ENCODE assay signal across 24 cellular contexts in the genomic region with DNA sequence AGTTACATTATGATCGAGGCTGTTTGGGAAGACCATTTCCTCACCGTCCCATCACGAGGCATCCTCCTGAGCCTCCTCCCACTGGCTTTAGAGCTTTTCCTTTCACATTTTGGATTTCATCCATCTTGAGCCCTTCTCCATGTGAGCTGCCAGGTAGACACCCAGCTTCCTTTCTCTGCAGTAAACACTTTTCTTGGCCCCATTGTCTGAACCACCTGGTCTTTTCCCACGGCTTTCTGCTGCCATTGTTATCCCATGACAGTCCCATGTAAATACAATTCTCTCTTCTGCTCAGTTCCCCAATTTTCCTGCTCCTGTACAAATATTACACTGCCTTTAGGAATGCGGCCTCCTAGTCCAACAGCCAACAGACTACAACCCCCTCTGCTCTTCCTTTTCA. TPM values are rescaled to one million over a fixed set of nuclear protein-coding genes. Genes with fewer than 3 reads are reported as not detected.
DNase-seq lines count a peak whose midpoint lies in the region; ATAC-seq, FAIRE-seq and TF ChIP-seq lines count a peak whose summit lies in the region.
"Had no signal": no experiment of that assay in that cellular context is flagged by ENCODE, and none has a peak within 500 bp of the region (broad histone marks: within the 10 kb centered on the region; RNA-seq: fewer than 3 reads in every experiment).

No MANE protein-coding gene starts in this region.

- in situ Hi-C loops in HepG2 (cut with HindIII; ENCODE audit: extremely low pct_ligation_motif_present, low pct_unique_long_range_greater_than_20kb), result no loop called here

- no peak for ATAC-seq in heart right ventricle
- ATAC-seq in HepG2, result no peak
- ATAC-seq in GM21423 (IDR thresholded peaks at IDR 0.05; ENCODE audit: unreplicated experiment), result no peak
- no peak for ATAC-seq in GM21737 (IDR thresholded peaks at IDR 0.05; ENCODE audit: unreplicated experiment)

- H3K4me3 ChIP-seq in left ventricle myocardium inferior (no peak overlapping the region), heart right ventricle (no peak overlapping the region), HepG2 (replicated peaks in 1 of 3; ENCODE audit: insufficient read depth in 1 of 3, low read depth in 2 of 3, low read length in 3 of 3) (no peak overlapping the region)
- H3K4me3 ChIP-seq: GM23248 had no signal

- no peaks in the 10 kb centered on the region for H3K79me2 ChIP-seq in HepG2 (ENCODE audit: insufficient read depth, low read length)

- TF ChIP-seq POLR2A in HepG2 (IDR thresholded peaks at IDR 0.05; ENCODE audit: insufficient read depth in 1 of 2, low read depth in 2 of 2, low read length in 2 of 2), result no peak

- H2AFZ ChIP-seq in HepG2 (ENCODE audit: low read length), result no peak overlapping the region
- H2AFZ ChIP-seq: GM23248 had no signal

- no peaks in the 10 kb centered on the region for H3K36me3 ChIP-seq in left ventricle myocardium inferior
- no peaks in the 10 kb centered on the region for H3K36me3 ChIP-seq in heart right ventricle
- H3K36me3 ChIP-seq in HepG2 (replicated peaks in 1 of 2; ENCODE audit: control insufficient read depth in 1 of 2, insufficient read depth in 2 of 2, low read length in 2 of 2), result no peaks in the 10 kb centered on the region

- H3K9ac ChIP-seq in HepG2 (ENCODE audit: insufficient read depth, low read depth, low read length), result no peak overlapping the region
- H3K9ac ChIP-seq: GM23248 had no signal

- no peak for FAIRE-seq in HepG2 (lab: Jason Lieb, UNC)
- FAIRE-seq: D721Med, HTR-8/SVneo had no signal

- no peak for TF ChIP-seq RAD21 in HepG2 (CRISPR knock-in tag; IDR thresholded peaks at IDR 0.05)

- peaks cover 6% of the 10 kb centered on the region for H3K27me3 ChIP-seq in left ventricle myocardium inferior (ENCODE audit: low read depth)
- H3K27me3 ChIP-seq in heart right ventricle, result peaks cover 0 to 4% (median 0%) of the 10 kb centered on the region in 7 donors
- H3K27me3 ChIP-seq in HepG2 (ENCODE audit: control insufficient read depth in 1 of 2, insufficient read depth in 2 of 2, low read length in 2 of 2), result peaks cover 0 to 13% of the 10 kb centered on the region in 2 experiments; a peak in 1 of 5 replicates

- no peak for TF ChIP-seq EP300 in HepG2 (IDR thresholded peaks at IDR 0.05; ENCODE audit: low read depth in 2 of 2, low read length in 2 of 2)
- TF ChIP-seq EP300 in HepG2 (CRISPR knock-in tag; IDR thresholded peaks at IDR 0.05; ENCODE audit: borderline replicate concordance), result no peak

- TF ChIP-seq CTCF in left ventricle myocardium inferior (IDR thresholded peaks at IDR 0.05; ENCODE audit: borderline replicate concordance) (no peak), heart right ventricle (IDR thresholded peaks at IDR 0.05) (no peak), HepG2 (CRISPR knock-in tag; IDR thresholded peaks at IDR 0.05) (no peak)

- no peak for DNase-seq in left ventricle myocardium inferior
- DNase-seq in heart right ventricle, result no peak
- peak; percentile 40 for DNase-seq in NCI-H748 treated with DMSO at 0.1 percent for 48 hours (lab: John Stamatoyannopoulos, UW)
- DNase-seq in HepG2 (ENCODE audit: low spot score), result peak; percentile 6
- no peak for DNase-seq in HUDEP-2 (lab: John Stamatoyannopoulos, UW; ENCODE audit: unreplicated experiment in 76 of 76)
- no peak for DNase-seq in activated gamma-delta T cell treated with Interleukin-2 at 50 U/mL for 16 hours
- DNase-seq: ACHN; CD8-positive, alpha-beta memory T cell; DND-41; GDM1; GM23248; HCEC 1CT; Kasumi-1; MM.1S; NCI-H1694 treated with DMSO at 0.1 percent for 48 hours; NCI-H2171; NCI-H446; NCI-H526 treated with DMSO at 0.1 percent for 48 hours; SIG-M5; T-helper 1 cell had no signal

- H3K4me1 ChIP-seq in left ventricle myocardium inferior, result peaks cover 80% of the 10 kb centered on the region
- peaks cover 0 to 68% (median 11%) of the 10 kb centered on the region in 9 donors for H3K4me1 ChIP-seq in heart right ventricle
- H3K4me1 ChIP-seq in HepG2 (ENCODE audit: insufficient read depth, low read length), result no peaks in the 10 kb centered on the region

- CTCF ChIA-PET in HepG2 (lab: Yijun Ruan, JAX; ENCODE audit: low intra/inter-chr PET ratio, low total read pairs), result no interaction called here

- BruUV-seq in HepG2 (replicated peaks; lab: Mats Ljungman, UMichigan), result no TSS peak

- peak overlapping the region; percentile 38 for H3K27ac ChIP-seq in left ventricle myocardium inferior (replicated peaks)
- H3K27ac ChIP-seq in heart right ventricle, result peak overlapping the region in 4 of 10 donors; percentile 12 to 44 (median 24)
- H3K27ac ChIP-seq in HepG2 (ENCODE audit: extremely low read length, insufficient read depth, low read length), result no peak overlapping the region
- H3K27ac ChIP-seq: GM23248 had no signal

- WGBS in heart right ventricle, 2 donors, result 60 to 61% methylated on average over 5 of the region's 5 CpGs
- WGBS in HepG2 (ENCODE audit: low lambda C conversion rate), result 32% methylated on average over 5 of the region's 5 CpGs

- no peaks in the 10 kb centered on the region for H4K20me1 ChIP-seq in HepG2 (ENCODE audit: insufficient read depth, low read length)

- no peak overlapping the region for H3K4me2 ChIP-seq in HepG2 (ENCODE audit: low read depth, low read length)

- POLR2A ChIA-PET in HepG2 (lab: Yijun Ruan, JAX), result no interaction called here

- H3K9me3 ChIP-seq in left ventricle myocardium inferior (replicated peaks), result peaks cover 5% of the 10 kb centered on the region
- H3K9me3 ChIP-seq in heart right ventricle, result peaks cover 0 to 6% (median 0%) of the 10 kb centered on the region in 11 donors
- H3K9me3 ChIP-seq in HepG2 (ENCODE audit: low read length), result no peaks in the 10 kb centered on the region

- intact Hi-C loops in left ventricle myocardium inferior (cut with micrococcal nuclease), result no loop called here
- intact Hi-C loops in heart right ventricle (cut with DNase I), result no loop called here
- intact Hi-C loops in HepG2 (cut with micrococcal nuclease; ENCODE audit: unreplicated experiment), result no loop called here

TF ChIP-seq in HepG2, 621 proteins besides CTCF, POLR2A, EP300 and RAD21 (continues in another document):
- TF ChIP-seq MTA1 (CRISPR knock-in tag; IDR thresholded peaks at IDR 0.05; ENCODE audit: borderline replicate concordance) (no peak), ZNF337 (CRISPR knock-in tag; IDR thresholded peaks at IDR 0.05; ENCODE audit: borderline replicate concordance, low read depth) (no peak), NCOA5 (CRISPR knock-in tag; IDR thresholded peaks at IDR 0.05) (no peak), ZNF557 (CRISPR knock-in tag; IDR thresholded peaks at IDR 0.05) (no peak), SMAD3 (CRISPR knock-in tag; IDR thresholded peaks at IDR 0.05) (no peak), GABPA (IDR thresholded peaks at IDR 0.05; ENCODE audit: low read depth, low read length) (no peak), GABPA (CRISPR knock-in tag; IDR thresholded peaks at IDR 0.05; ENCODE audit: low read depth) (no peak), ELF1 (CRISPR knock-in tag; IDR thresholded peaks at IDR 0.05) (no peak)

RNA-seq across cellular contexts. Expression of gene UBE2QL1, which starts 24.1 kb away (rescaled TPM):
- 25.5 TPM for total RNA-seq in left ventricle myocardium inferior
- 10 to 100 TPM; 13.0 to 26.3 (median 18.6) TPM for total RNA-seq in heart right ventricle
- 1 to 10 TPM; 8.9 to 9.8 TPM for polyA plus RNA-seq in heart right ventricle
- not detected in 2 replicates for total RNA-seq in HepG2 (2016; rRNA removed; fragmentation: Illumina TruSeq; extraction: Trizol)
- not detected in 2 replicates for total RNA-seq in HepG2 (2016; cell fraction: cytosol; rRNA removed; fragmentation: Illumina TruSeq; extraction: Trizol; ENCODE audit: low read depth)
- not detected in 2 replicates for total RNA-seq in HepG2 (2016; cell fraction: insoluble cytoplasmic fraction; rRNA removed; fragmentation: Illumina TruSeq; extraction: Trizol)
- not detected in 2 replicates for total RNA-seq in HepG2 (2016; cell fraction: membrane; rRNA removed; fragmentation: Illumina TruSeq; extraction: Trizol)
- not detected in 2 replicates for total RNA-seq in HepG2 (2016; cell fraction: nucleus; rRNA removed; fragmentation: Illumina TruSeq; extraction: Trizol)
- not detected in 2 replicates for polyA plus RNA-seq in HepG2 (2011; rRNA removed)
- polyA plus RNA-seq in HepG2 (2011; cell fraction: cytosol; rRNA removed), result not detected in 2 replicates
- not detected in 2 replicates for polyA plus RNA-seq in HepG2 (2011; cell fraction: nucleus; rRNA removed)
- not detected in 2 replicates for polyA plus RNA-seq in HepG2 (2012)
- polyA plus RNA-seq in HepG2 (2016; cell fraction: cytosol; fragmentation: Illumina TruSeq; extraction: Trizol; ENCODE audit: low read depth), result not detected in 2 replicates
- polyA plus RNA-seq in HepG2 (2016; cell fraction: insoluble cytoplasmic fraction; fragmentation: Illumina TruSeq; extraction: Trizol; ENCODE audit: low read depth), result not detected in 2 replicates
- not detected in 2 replicates for polyA plus RNA-seq in HepG2 (2016; cell fraction: membrane; fragmentation: Illumina TruSeq; extraction: Trizol; ENCODE audit: low read depth)
- polyA plus RNA-seq in HepG2 (2016; cell fraction: nucleus; fragmentation: Illumina TruSeq; extraction: Trizol; ENCODE audit: insufficient read depth, low read depth), result not detected in 2 replicates
- not detected in 2 replicates for polyA minus RNA-seq in HepG2 (2011; rRNA and poly(A)+ RNA removed; ENCODE audit: low replicate concordance)
- not detected in 2 replicates for polyA minus RNA-seq in HepG2 (2011; cell fraction: cytosol; rRNA and poly(A)+ RNA removed)
- not detected in 2 replicates for polyA minus RNA-seq in HepG2 (2011; cell fraction: nucleus; rRNA and poly(A)+ RNA removed)
- total RNA-seq: CD8-positive, alpha-beta memory T cell; GM23248 had no signal
- polyA plus RNA-seq: CD8-positive, alpha-beta memory T cell; GM23248 had no signal

Comparison
In these comparisons a context has a peak if more than half of its experiments do, and no peak if none do; other contexts are left out.
1. DNase-seq: peak in NCI-H748 treated with DMSO at 0.1 percent for 48 hours (single experiment) and HepG2 (single experiment); none in left ventricle myocardium inferior (single experiment), heart right ventricle (0 of 2), HUDEP-2 (0 of 76) and activated gamma-delta T cell treated with Interleukin-2 at 50 U/mL for 16 hours (single experiment).
2. RNA of gene UBE2QL1, which starts 24.1 kb away (total RNA-seq): 25.5 TPM in left ventricle myocardium inferior (single experiment) and 13.0 to 26.3 TPM in heart right ventricle; not detected in HepG2; every median in the first group is over 10 times any median in the second.